2 cellular contexts compared by ENCODE assay signal in the genomic region with DNA sequence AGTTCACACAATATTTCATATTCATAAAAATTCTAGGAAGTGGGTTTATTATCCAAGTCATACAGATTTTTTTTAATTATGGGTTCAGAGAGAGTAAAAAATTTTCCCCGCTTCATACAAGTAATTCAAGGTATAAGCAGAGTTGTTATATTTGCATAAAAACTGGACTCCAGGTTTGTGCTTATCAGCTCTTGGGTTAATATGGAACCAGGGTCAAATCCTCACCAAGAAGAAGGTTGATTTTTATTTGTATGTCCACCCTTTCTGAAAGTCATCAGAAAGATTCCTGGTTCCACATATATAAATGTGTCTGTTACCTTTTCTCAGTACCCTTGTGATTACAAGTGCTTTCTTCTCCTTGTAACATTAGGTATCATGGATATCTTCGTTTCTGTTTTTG.
A peak's percentile ranks its signal among the peaks of the same experiment; 100 is the strongest.
TF ChIP-seq lines count a peak whose summit lies in the region.

No MANE protein-coding gene starts in this region.

TF ChIP-seq in liver, 16 proteins besides CTCF, POLR2A, EP300 and RAD21 (continued from another document):
- TF ChIP-seq, protein P1, sequence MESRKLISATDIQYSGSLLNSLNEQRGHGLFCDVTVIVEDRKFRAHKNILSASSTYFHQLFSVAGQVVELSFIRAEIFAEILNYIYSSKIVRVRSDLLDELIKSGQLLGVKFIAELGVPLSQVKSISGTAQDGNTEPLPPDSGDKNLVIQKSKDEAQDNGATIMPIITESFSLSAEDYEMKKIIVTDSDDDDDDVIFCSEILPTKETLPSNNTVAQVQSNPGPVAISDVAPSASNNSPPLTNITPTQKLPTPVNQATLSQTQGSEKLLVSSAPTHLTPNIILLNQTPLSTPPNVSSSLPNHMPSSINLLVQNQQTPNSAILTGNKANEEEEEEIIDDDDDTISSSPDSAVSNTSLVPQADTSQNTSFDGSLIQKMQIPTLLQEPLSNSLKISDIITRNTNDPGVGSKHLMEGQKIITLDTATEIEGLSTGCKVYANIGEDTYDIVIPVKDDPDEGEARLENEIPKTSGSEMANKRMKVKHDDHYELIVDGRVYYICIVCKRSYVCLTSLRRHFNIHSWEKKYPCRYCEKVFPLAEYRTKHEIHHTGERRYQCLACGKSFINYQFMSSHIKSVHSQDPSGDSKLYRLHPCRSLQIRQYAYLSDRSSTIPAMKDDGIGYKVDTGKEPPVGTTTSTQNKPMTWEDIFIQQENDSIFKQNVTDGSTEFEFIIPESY (IDR thresholded peaks at IDR 0.05): no peak
- TF ChIP-seq YY1 (IDR thresholded peaks at IDR 0.05): peak; percentile 29
- TF ChIP-seq SP1 (IDR thresholded peaks at IDR 0.05): peak; percentile 36
- TF ChIP-seq, protein P2, sequence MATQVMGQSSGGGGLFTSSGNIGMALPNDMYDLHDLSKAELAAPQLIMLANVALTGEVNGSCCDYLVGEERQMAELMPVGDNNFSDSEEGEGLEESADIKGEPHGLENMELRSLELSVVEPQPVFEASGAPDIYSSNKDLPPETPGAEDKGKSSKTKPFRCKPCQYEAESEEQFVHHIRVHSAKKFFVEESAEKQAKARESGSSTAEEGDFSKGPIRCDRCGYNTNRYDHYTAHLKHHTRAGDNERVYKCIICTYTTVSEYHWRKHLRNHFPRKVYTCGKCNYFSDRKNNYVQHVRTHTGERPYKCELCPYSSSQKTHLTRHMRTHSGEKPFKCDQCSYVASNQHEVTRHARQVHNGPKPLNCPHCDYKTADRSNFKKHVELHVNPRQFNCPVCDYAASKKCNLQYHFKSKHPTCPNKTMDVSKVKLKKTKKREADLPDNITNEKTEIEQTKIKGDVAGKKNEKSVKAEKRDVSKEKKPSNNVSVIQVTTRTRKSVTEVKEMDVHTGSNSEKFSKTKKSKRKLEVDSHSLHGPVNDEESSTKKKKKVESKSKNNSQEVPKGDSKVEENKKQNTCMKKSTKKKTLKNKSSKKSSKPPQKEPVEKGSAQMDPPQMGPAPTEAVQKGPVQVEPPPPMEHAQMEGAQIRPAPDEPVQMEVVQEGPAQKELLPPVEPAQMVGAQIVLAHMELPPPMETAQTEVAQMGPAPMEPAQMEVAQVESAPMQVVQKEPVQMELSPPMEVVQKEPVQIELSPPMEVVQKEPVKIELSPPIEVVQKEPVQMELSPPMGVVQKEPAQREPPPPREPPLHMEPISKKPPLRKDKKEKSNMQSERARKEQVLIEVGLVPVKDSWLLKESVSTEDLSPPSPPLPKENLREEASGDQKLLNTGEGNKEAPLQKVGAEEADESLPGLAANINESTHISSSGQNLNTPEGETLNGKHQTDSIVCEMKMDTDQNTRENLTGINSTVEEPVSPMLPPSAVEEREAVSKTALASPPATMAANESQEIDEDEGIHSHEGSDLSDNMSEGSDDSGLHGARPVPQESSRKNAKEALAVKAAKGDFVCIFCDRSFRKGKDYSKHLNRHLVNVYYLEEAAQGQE (IDR thresholded peaks at IDR 0.05): peak; percentile 6
- TF ChIP-seq HNF4A (conservative IDR thresholded peaks at IDR 0.05): peak; percentile 52
- TF ChIP-seq JUND (IDR thresholded peaks at IDR 0.05): no peak

TF ChIP-seq in HepG2, 621 proteins besides CTCF, POLR2A, EP300 and RAD21 (continued from another document):
- TF ChIP-seq, protein P3, sequence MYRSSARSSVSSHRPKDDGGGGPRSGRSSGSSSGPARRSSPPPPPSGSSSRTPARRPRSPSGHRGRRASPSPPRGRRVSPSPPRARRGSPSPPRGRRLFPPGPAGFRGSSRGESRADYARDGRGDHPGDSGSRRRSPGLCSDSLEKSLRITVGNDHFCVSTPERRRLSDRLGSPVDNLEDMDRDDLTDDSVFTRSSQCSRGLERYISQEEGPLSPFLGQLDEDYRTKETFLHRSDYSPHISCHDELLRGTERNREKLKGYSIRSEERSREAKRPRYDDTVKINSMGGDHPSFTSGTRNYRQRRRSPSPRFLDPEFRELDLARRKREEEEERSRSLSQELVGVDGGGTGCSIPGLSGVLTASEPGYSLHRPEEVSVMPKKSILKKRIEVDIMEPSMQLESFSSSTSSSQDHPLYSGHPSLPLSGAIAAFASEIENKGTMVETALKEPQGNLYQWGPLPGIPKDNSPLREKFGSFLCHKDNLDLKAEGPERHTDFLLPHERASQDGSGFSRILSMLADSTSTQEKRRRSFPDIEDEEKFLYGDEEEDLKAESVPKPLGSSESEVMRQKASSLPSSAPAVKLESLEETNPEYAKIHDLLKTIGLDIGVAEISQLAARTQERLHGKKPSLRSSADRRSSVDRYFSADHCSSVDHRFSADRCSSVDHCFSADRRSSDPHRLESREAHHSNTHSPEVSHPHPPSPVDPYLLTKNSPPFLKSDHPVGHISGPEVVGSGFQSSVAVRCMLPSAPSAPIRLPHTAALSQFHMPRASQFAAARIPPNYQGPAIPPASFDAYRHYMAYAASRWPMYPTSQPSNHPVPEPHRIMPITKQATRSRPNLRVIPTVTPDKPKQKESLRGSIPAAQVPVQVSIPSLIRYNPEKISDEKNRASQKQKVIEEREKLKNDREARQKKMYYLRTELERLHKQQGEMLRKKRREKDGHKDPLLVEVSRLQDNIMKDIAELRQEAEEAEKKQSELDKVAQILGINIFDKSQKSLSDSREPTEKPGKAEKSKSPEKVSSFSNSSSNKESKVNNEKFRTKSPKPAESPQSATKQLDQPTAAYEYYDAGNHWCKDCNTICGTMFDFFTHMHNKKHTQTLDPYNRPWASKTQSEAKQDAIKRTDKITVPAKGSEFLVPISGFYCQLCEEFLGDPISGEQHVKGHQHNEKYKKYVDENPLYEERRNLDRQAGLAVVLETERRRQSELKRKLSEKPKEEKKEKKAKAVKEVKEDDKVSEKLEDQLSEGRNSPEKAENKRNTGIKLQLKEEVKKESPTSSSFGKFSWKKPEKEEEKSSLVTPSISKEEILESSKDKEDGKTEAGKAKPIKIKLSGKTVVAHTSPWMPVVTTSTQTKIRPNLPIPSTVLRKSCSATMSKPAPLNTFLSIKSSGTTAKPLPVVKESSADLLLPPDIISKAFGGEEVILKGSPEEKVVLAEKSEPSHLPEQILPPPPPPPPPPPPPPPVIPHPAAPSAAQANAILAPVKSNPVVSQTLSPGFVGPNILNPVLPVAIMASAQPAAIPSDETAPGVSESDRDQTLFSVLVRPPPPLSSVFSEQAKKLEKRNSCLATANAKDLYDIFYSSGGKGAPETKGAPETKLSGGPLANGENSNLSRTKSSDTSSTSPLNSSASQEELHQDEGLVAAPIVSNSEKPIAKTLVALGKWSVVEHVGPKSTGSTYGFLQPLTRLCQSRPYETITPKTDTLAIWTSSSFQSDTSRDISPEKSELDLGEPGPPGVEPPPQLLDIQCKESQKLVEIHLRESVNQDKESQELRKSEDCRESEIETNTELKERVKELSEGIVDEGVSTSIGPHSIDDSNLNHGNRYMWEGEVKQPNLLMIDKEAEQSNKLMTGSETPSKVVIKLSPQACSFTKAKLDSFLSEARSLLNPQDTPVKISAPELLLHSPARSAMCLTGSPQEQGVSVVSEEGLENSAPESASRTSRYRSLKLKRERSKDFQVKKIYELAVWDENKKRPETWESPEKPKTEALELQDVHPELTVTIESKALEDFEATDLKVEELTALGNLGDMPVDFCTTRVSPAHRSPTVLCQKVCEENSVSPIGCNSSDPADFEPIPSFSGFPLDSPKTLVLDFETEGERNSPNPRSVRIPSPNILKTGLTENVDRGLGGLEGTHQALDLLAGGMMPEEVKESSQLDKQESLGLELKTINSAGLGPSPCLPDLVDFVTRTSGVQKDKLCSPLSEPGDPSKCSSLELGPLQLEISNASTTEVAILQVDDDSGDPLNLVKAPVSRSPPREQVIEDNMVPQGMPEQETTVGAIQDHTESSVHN (CRISPR knock-in tag; IDR thresholded peaks at IDR 0.05): no peak
- TF ChIP-seq CHCHD3 (CRISPR knock-in tag; IDR thresholded peaks at IDR 0.05) (no peak), SMAD1 (CRISPR knock-in tag; IDR thresholded peaks at IDR 0.05; ENCODE audit: borderline replicate concordance, low read depth) (no peak), ZNF225 (CRISPR knock-in tag; IDR thresholded peaks at IDR 0.05) (no peak), ZNF333 (CRISPR knock-in tag; IDR thresholded peaks at IDR 0.05; ENCODE audit: borderline replicate concordance) (no peak), MXI1 (IDR thresholded peaks at IDR 0.05; ENCODE audit: borderline replicate concordance, low read depth, low read length) (no peak), ZNF816 (CRISPR knock-in tag; IDR thresholded peaks at IDR 0.05; ENCODE audit: borderline replicate concordance) (no peak), SP1 (IDR thresholded peaks at IDR 0.05) (no peak), SP1 (CRISPR knock-in tag; IDR thresholded peaks at IDR 0.05) (no peak), SOX5 (CRISPR knock-in tag; IDR thresholded peaks at IDR 0.05; ENCODE audit: borderline replicate concordance) (no peak)
- TF ChIP-seq, protein P4, sequence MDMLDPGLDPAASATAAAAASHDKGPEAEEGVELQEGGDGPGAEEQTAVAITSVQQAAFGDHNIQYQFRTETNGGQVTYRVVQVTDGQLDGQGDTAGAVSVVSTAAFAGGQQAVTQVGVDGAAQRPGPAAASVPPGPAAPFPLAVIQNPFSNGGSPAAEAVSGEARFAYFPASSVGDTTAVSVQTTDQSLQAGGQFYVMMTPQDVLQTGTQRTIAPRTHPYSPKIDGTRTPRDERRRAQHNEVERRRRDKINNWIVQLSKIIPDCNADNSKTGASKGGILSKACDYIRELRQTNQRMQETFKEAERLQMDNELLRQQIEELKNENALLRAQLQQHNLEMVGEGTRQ (IDR thresholded peaks at IDR 0.05; ENCODE audit: low read depth, low read length): no peak
- TF ChIP-seq, protein P4 (CRISPR knock-in tag; IDR thresholded peaks at IDR 0.05; ENCODE audit: borderline replicate concordance): no peak
